10 cellular contexts compared by ENCODE assay signal in genomic region chr2:29920130-29920577, GRCh38. TPM values are rescaled to one million over a fixed set of nuclear protein-coding genes. Genes with fewer than 3 reads are reported as not detected.
A peak's percentile ranks its signal among the peaks of the same experiment; 100 is the strongest.
DNase-seq lines count a peak whose midpoint lies in the region; ATAC-seq, FAIRE-seq and TF ChIP-seq lines count a peak whose summit lies in the region.
"Had no signal": no experiment of that assay in that cellular context is flagged by ENCODE, and none has a peak within 500 bp of the region (broad histone marks: within the 10 kb centered on the region; RNA-seq: fewer than 3 reads in every experiment).

No MANE protein-coding gene starts in this region.

- TF ChIP-seq POLR2A in GM12891 (IDR thresholded peaks at IDR 0.05; ENCODE audit: low read depth, low read length), result no peak

- H3K27me3 ChIP-seq in bronchial epithelial cell (ENCODE audit: control insufficient read depth, insufficient read depth, low read length), result peaks cover 16% of the 10 kb centered on the region

- peak; percentile 62 for ATAC-seq in SK-N-SH treated with all-trans-retinoic acid at 6 μM for 48 hours
- ATAC-seq in HG03139 (IDR thresholded peaks at IDR 0.05; ENCODE audit: unreplicated experiment), result no peak
- no peak for ATAC-seq in GM21381 (IDR thresholded peaks at IDR 0.05; ENCODE audit: unreplicated experiment)

- no peak overlapping the region for H3K4me3 ChIP-seq in bronchial epithelial cell (ENCODE audit: low read depth, low read length)

- no peak for FAIRE-seq in GM12891 (lab: Jason Lieb, UNC)
- no peak for FAIRE-seq in bronchial epithelial cell (lab: Jason Lieb, UNC)

- no peaks in the 10 kb centered on the region for H3K36me3 ChIP-seq in bronchial epithelial cell (ENCODE audit: control insufficient read depth, insufficient read depth, low read length)

- DNase-seq in GM12891 (ENCODE audit: insufficient read length, low spot score) (peak; percentile 25), bronchial epithelial cell (ENCODE audit: low read depth) (peak; percentile 10), left kidney (ENCODE audit: low read depth, low spot score) (peak; percentile 95), SHP77 treated with DMSO at 0.1 percent for 48 hours (lab: John Stamatoyannopoulos, UW) (no peak)
- peak in 2 of 3 experiments; percentile 19 to 40 for DNase-seq in stimulated activated CD4-positive, alpha-beta T cell treated with anti-CD3 and anti-CD28 coated beads, TNF-alpha, amount 100 ng/mL, for 24 hours (ENCODE audit: low read depth in 3 of 3)

- TF ChIP-seq CTCF in bronchial epithelial cell (IDR thresholded peaks at IDR 0.05; ENCODE audit: insufficient read depth, low read length, severe bottlenecking), result no peak

TF ChIP-seq in GM12891, 5 proteins besides CTCF, POLR2A, EP300 and RAD21:
- TF ChIP-seq PAX5 (IDR thresholded peaks at IDR 0.05; ENCODE audit: insufficient read depth, low read length, severe bottlenecking) (no peak), POU2F2 (IDR thresholded peaks at IDR 0.05; ENCODE audit: low read depth, low read length) (no peak)

TF ChIP-seq in SK-N-SH treated with all-trans-retinoic acid at 6 μM for 48 hours, 23 proteins besides CTCF, POLR2A, EP300 and RAD21:
- 0 out of 2 replicates have a peak, but pooled peaks have one; percentile 14 for TF ChIP-seq ISL1 (CRISPR knock-in tag; IDR thresholded peaks at IDR 0.05)
- TF ChIP-seq CSRNP3 (CRISPR knock-in tag; IDR thresholded peaks at IDR 0.05), result no peak
- TF ChIP-seq, protein P1, sequence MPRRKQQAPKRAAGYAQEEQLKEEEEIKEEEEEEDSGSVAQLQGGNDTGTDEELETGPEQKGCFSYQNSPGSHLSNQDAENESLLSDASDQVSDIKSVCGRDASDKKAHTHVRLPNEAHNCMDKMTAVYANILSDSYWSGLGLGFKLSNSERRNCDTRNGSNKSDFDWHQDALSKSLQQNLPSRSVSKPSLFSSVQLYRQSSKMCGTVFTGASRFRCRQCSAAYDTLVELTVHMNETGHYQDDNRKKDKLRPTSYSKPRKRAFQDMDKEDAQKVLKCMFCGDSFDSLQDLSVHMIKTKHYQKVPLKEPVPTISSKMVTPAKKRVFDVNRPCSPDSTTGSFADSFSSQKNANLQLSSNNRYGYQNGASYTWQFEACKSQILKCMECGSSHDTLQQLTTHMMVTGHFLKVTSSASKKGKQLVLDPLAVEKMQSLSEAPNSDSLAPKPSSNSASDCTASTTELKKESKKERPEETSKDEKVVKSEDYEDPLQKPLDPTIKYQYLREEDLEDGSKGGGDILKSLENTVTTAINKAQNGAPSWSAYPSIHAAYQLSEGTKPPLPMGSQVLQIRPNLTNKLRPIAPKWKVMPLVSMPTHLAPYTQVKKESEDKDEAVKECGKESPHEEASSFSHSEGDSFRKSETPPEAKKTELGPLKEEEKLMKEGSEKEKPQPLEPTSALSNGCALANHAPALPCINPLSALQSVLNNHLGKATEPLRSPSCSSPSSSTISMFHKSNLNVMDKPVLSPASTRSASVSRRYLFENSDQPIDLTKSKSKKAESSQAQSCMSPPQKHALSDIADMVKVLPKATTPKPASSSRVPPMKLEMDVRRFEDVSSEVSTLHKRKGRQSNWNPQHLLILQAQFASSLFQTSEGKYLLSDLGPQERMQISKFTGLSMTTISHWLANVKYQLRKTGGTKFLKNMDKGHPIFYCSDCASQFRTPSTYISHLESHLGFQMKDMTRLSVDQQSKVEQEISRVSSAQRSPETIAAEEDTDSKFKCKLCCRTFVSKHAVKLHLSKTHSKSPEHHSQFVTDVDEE (CRISPR knock-in tag; IDR thresholded peaks at IDR 0.05), result 0 out of 2 replicates have a peak, but pooled peaks have one; percentile 41
- peak; percentile 50; the same call in 1 of the 2 replicates for TF ChIP-seq ZFP30 (CRISPR knock-in tag; IDR thresholded peaks at IDR 0.05)
- TF ChIP-seq ARNTL (CRISPR knock-in tag; IDR thresholded peaks at IDR 0.05; ENCODE audit: borderline replicate concordance, low read depth), result no peak
- no peak for TF ChIP-seq TOX (CRISPR knock-in tag; IDR thresholded peaks at IDR 0.05; ENCODE audit: borderline replicate concordance)
- no peak for TF ChIP-seq OSR1 (CRISPR knock-in tag; IDR thresholded peaks at IDR 0.05)
- TF ChIP-seq CSDC2 (CRISPR knock-in tag; IDR thresholded peaks at IDR 0.05), result peak; percentile 93
- peak; percentile 76; the same call in 1 of the 2 replicates for TF ChIP-seq SNAI2 (CRISPR knock-in tag; IDR thresholded peaks at IDR 0.05)
- TF ChIP-seq GLIS3 (CRISPR knock-in tag; IDR thresholded peaks at IDR 0.05), result no peak
- TF ChIP-seq POU6F1 (CRISPR knock-in tag; IDR thresholded peaks at IDR 0.05; ENCODE audit: borderline replicate concordance, low read depth), result no peak
- no peak for TF ChIP-seq ZNF70 (CRISPR knock-in tag; IDR thresholded peaks at IDR 0.05)
- TF ChIP-seq BACH2 (CRISPR knock-in tag; IDR thresholded peaks at IDR 0.05; ENCODE audit: borderline replicate concordance), result no peak
- peak; percentile 89 for TF ChIP-seq ZFP3 (CRISPR knock-in tag; IDR thresholded peaks at IDR 0.05)
TF ChIP-seq in SK-N-SH treated with all-trans-retinoic acid at 6 μM for 48 hours: peak in this region for 6.

RNA-seq across cellular contexts. Expression of gene ALK, which starts 1.2 kb away (rescaled TPM):
- 0.03 TPM for polyA plus RNA-seq in GM12891 (2012; ENCODE audit: low read depth, missing spikeins)
- not detected in 2 replicates for total RNA-seq in bronchial epithelial cell
- total RNA-seq: natural killer cell treated with Interleukin-12 subunit alpha and Interleukin-12 subunit beta and Interleukin-15 and Interleukin-18, amount 100 ng/mL, for 72 hours had no signal
- polyA plus RNA-seq: IgD-negative memory B cell had no signal
